ENCODE assay signal across 23 cellular contexts in genomic region chr1:74162333-74162732, GRCh38. TPM values are rescaled to one million over a fixed set of nuclear protein-coding genes. Genes with fewer than 3 reads are reported as not detected.
DNase-seq lines count a peak whose midpoint lies in the region; ATAC-seq, FAIRE-seq and TF ChIP-seq lines count a peak whose summit lies in the region.
"Had no signal": no experiment of that assay in that cellular context is flagged by ENCODE, and none has a peak within 500 bp of the region (broad histone marks: within the 10 kb centered on the region; RNA-seq: fewer than 3 reads in every experiment).

No MANE protein-coding gene starts in this region.

- TF ChIP-seq CTCF in bronchial epithelial cell (IDR thresholded peaks at IDR 0.05; ENCODE audit: insufficient read depth, low read length, severe bottlenecking) (no peak), GM10248 (IDR thresholded peaks at IDR 0.05; ENCODE audit: control extremely low read depth, extremely low read depth, low read depth, missing control alignments) (no peak)

- POLR2A ChIA-PET in GM10248 (lab: Yijun Ruan, JAX) = no interaction called here

- H3K36me3 ChIP-seq in bronchial epithelial cell (ENCODE audit: control insufficient read depth, insufficient read depth, low read length) = no peaks in the 10 kb centered on the region
- H3K36me3 ChIP-seq: BE2C; BLaER1 treated with 17β-estradiol and CSF1 and Interleukin-3, amounts not matched to agents 10 nM and 100 nM; HAP-1 had no signal

- CTCF ChIA-PET in GM10248 (lab: Yijun Ruan, JAX) = no interaction called here

- no peaks in the 10 kb centered on the region for H3K27me3 ChIP-seq in bronchial epithelial cell (ENCODE audit: control insufficient read depth, insufficient read depth, low read length)
- H3K27me3 ChIP-seq: BE2C; BLaER1 treated with 17β-estradiol and CSF1 and Interleukin-3, amounts not matched to agents 10 nM and 100 nM had no signal

- no peak for ATAC-seq in GM19023 (IDR thresholded peaks at IDR 0.05; ENCODE audit: unreplicated experiment)
- ATAC-seq: A549, GM12878 had no signal

- H3K4me3 ChIP-seq in bronchial epithelial cell (ENCODE audit: low read depth, low read length) = no peak overlapping the region
- H3K4me3 ChIP-seq: A549; BLaER1 treated with 17β-estradiol and CSF1 and Interleukin-3, amounts not matched to agents 10 nM and 100 nM; GM12878; HAP-1 had no signal

- DNase-seq in HCEC 1CT = peak; percentile 32
- DNase-seq in bronchial epithelial cell (ENCODE audit: low read depth) = peak; percentile 18
- DNase-seq in fibroblast of gingiva (ENCODE audit: low read depth) = peak; percentile 2
- no peak for DNase-seq in GM10248 (ENCODE audit: extremely low spot score)
- no peak for DNase-seq in NCI-H2081 treated with DMSO at 0.1 percent for 48 hours (lab: John Stamatoyannopoulos, UW)
- no peak for DNase-seq in mucosa of gallbladder (ENCODE audit: low spot score)
- DNase-seq: ACHN; AML-193; BE2C; Calu3; CD4-positive, alpha-beta memory T cell; COR-L47; DMS53; DMS79 treated with DMSO at 0.1 percent for 48 hours; GOT3 had no signal

- peak; percentile 48 for FAIRE-seq in A204.1 (lab: Jason Lieb, UNC)
- FAIRE-seq in bronchial epithelial cell (lab: Jason Lieb, UNC) = no peak
- FAIRE-seq: A549, G401.6, GM12878, H54 had no signal

RNA-seq across cellular contexts. Expression of gene LRRIQ3, which starts 35.6 kb away (rescaled TPM):
- total RNA-seq in bronchial epithelial cell = 0.26 and 0.53 TPM in 2 replicates
- total RNA-seq in mucosa of gallbladder = 0.95 TPM

RNA-seq across cellular contexts. Expression of gene FPGT, which starts 35.7 kb away (rescaled TPM):
- total RNA-seq in bronchial epithelial cell (12.1 and 14.1 TPM in 2 replicates), mucosa of gallbladder (31.2 TPM)

Comparison
In these comparisons a context has a peak if more than half of its experiments do, and no peak if none do; other contexts are left out.
1. DNase-seq: peak in HCEC 1CT (single experiment), bronchial epithelial cell (single experiment) and fibroblast of gingiva (single experiment); none in GM10248 (single experiment), NCI-H2081 treated with DMSO at 0.1 percent for 48 hours (single experiment) and mucosa of gallbladder (single experiment).